ENCODE assay signal across 1 cellular context in genomic region chr12:6437586-6437985, GRCh38.
TF ChIP-seq lines count a peak whose summit lies in the region.

No MANE protein-coding gene starts in this region.

TF ChIP-seq in WTC11, 78 proteins besides CTCF, POLR2A, EP300 and RAD21 (continued from another document):
- no peak for TF ChIP-seq STAT6 (CRISPR knock-in tag; conservative IDR thresholded peaks at IDR 0.05; ENCODE audit: low read depth)
